19 cellular contexts compared by ENCODE assay signal in genomic region chr3:194908972-194909371, GRCh38.
"Had no signal": no experiment of that assay in that cellular context is flagged by ENCODE, and none has a peak within 500 bp of the region (broad histone marks: within the 10 kb centered on the region; RNA-seq: fewer than 3 reads in every experiment).

No MANE protein-coding gene starts in this region.

- H3K4me1 ChIP-seq: left lung, psoas muscle, testis had no signal

- ATAC-seq: activated CD8-positive, alpha-beta T cell treated with anti-CD3 and anti-CD28 coated beads for 36 hours; activated T-helper 17 cell treated with anti-CD3 and anti-CD28 coated beads, Interleukin-2, amount 50 U/mL, for 72 hours; left lung; psoas muscle; stimulated activated memory B cell treated with anti-CD40 and anti-IgM and Interleukin-4, amounts not matched to agents 10 μg/mL and 1 μg/mL and 100 μg/mL, for 72 hours had no signal

- FAIRE-seq: endothelial cell of umbilical vein, keratinocyte had no signal

- DNase-seq: activated CD8-positive, alpha-beta T cell treated with anti-CD3 and anti-CD28 coated beads for 36 hours; activated naive CD4-positive, alpha-beta T cell; activated naive CD8-positive, alpha-beta T cell treated with anti-CD3 and anti-CD28 coated beads, Interleukin-2, amount 10 ng/mL, durations not matched to agents 7 days and 5 days; activated T-cell treated with anti-CD3 and anti-CD28 coated beads, Interleukin-2, amount 50 U/mL, for 1 hour; amygdala; caudate nucleus; cortex of kidney; effector CD8-positive, alpha-beta T cell; foreskin melanocyte; naive B cell; psoas muscle; right lobe of liver; stimulated activated CD4-positive, alpha-beta T cell treated with anti-CD3 and anti-CD28 coated beads, Interleukin-4, amount 100 ng/mL, for 24 hours; testis had no signal

- H3K36me3 ChIP-seq: left lung, right lobe of liver had no signal

- H3K27ac ChIP-seq: left lung, psoas muscle, right lobe of liver, testis had no signal

- H3K27me3 ChIP-seq: left lung, right lobe of liver, testis had no signal

- H3K9me3 ChIP-seq: left lung, psoas muscle, right lobe of liver, testis had no signal

- H3K4me3 ChIP-seq: left lung, psoas muscle, right lobe of liver, testis had no signal
